Comparison of ENCODE assay signal across 8 cellular contexts in the genomic region with DNA sequence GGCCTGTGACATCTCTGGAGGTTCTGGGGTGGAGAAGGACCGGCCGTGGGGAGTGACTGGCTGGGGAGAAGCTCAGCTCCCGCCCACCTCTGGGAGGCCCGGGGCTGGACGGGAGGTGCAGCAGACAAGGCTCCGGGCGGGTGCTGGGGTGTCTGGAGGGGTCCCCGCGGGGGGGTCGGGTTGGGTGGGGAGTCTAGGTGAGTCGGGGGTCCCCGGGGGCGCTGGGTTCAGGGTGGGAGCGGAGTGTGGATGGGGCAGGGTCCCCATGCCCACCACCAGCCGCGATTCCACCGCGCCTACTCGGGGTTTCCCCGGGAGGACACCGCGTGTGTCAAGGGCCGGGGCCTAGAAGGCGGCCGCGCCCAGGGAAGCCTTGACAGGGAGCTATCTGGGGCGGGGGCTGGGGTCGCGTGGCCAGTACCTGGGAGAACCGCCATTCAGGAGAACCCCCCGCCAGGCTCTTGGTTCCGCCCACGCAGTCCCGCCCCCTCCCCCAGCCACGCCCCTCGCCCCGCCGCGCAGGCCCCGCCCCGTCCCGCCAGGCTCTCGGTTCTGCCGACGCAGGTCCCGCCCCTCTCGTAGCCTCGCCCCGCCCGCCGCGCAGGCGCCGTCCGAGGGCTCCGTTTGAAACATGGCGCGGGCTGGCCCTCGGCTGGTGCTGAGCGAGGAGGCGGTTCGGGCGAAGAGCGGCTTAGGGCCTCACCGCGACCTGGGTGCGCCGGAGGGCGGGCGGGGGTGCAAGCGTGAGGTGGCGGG. TPM values are rescaled to one million over a fixed set of nuclear protein-coding genes. Genes with fewer than 3 reads are reported as not detected.
DNase-seq lines count a peak whose midpoint lies in the region; ATAC-seq, FAIRE-seq and TF ChIP-seq lines count a peak whose summit lies in the region.

A gene with protein sequence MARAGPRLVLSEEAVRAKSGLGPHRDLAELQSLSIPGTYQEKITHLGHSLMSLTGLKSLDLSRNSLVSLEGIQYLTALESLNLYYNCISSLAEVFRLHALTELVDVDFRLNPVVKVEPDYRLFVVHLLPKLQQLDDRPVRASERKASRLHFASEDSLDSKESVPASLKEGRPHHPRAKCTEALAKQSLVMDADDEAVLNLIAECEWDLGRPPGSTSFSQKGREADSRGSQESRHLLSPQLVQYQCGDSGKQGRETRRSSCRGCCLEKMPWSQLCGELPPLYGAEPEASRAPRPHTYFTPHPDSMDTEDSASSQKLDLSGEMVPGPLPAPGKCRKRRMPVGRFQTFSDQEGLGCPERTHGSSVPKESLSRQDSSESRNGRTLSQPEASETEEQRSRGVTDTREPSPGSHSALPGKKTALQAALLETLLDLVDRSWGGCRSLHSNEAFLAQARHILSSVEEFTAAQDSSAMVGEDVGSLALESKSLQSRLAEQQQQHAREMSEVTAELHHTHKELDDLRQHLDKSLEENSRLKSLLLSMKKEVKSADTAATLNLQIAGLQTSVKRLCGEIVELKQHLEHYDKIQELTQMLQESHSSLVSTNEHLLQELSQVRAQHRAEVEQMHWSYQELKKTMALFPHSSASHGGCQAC (plus strand): TSS at position 610 of the 756 bp plus-strand sequence. CDS start 22 bp downstream, at position 632.

- H3K27me3 ChIP-seq in IMR-90 (ENCODE audit: control insufficient read depth, insufficient read depth, low read length) (peaks cover 4% of the 10 kb centered on the region; the same call in 1 of the 2 replicates), PC-3 (ENCODE audit: low read length) (no peaks in the 10 kb centered on the region), esophagus (ENCODE audit: control insufficient read depth in 1 of 2, insufficient read depth in 2 of 2, low read length in 2 of 2) (no peaks in the 10 kb centered on the region), muscle layer of duodenum (ENCODE audit: low read depth, low read length) (peaks cover 5% of the 10 kb centered on the region)

- H3K36me3 ChIP-seq in IMR-90 (ENCODE audit: control insufficient read depth, insufficient read depth, low read length) (no peaks in the 10 kb centered on the region; the same call in 1 of the 2 replicates), PC-3 (ENCODE audit: low read depth, low read length) (peaks cover 13% of the 10 kb centered on the region), esophagus (ENCODE audit: control insufficient read depth in 2 of 2, insufficient read depth in 2 of 2, low read length in 1 of 2) (peaks cover 0 to 2% of the 10 kb centered on the region in 2 donors), muscle layer of duodenum (ENCODE audit: control insufficient read depth in 1 of 2, insufficient read depth in 2 of 2, low read length in 2 of 2) (no peaks in the 10 kb centered on the region)

- no peak for TF ChIP-seq RAD21 in IMR-90 (IDR thresholded peaks at IDR 0.05; ENCODE audit: low read length)

- H3K4me2 ChIP-seq in IMR-90 (ENCODE audit: low read depth, low read length) (peak within 1 kb of the TSS; percentile 95), PC-3 (ENCODE audit: low read length) (peak within 1 kb of the TSS; percentile 90)

- TF ChIP-seq CTCF in D721Med (IDR thresholded peaks at IDR 0.05; ENCODE audit: insufficient read depth, missing control alignments) (no peak), IMR-90 (conservative IDR thresholded peaks at IDR 0.05; ENCODE audit: low read depth, low read length) (no peak), PC-3 (conservative IDR thresholded peaks at IDR 0.05; ENCODE audit: low read depth, low read length) (no peak)

- peak within 1 kb of the TSS in 1 of 2 experiments; percentile 69; a peak in 2 of 4 replicates for H4K8ac ChIP-seq in IMR-90 (ENCODE audit: low read depth in 2 of 2, low read length in 2 of 2)

- dilution Hi-C loops in IMR-90 (cut with HindIII; ENCODE audit: low sequenced_read_pairs, unreplicated experiment) = no loop called here

- H3K4me1 ChIP-seq in IMR-90 (ENCODE audit: control insufficient read depth, insufficient read depth, low read length) (peaks cover 2% of the 10 kb centered on the region; the same call in 1 of the 2 replicates), PC-3 (ENCODE audit: insufficient read depth, low read length) (peaks cover 22% of the 10 kb centered on the region), esophagus (ENCODE audit: control insufficient read depth in 2 of 2, insufficient read depth in 2 of 2, low read length in 1 of 2) (peaks cover 0 to 11% of the 10 kb centered on the region in 2 donors), muscle layer of duodenum (ENCODE audit: control insufficient read depth in 1 of 2, insufficient read depth in 2 of 2, low read length in 2 of 2) (peaks cover 0 to 11% of the 10 kb centered on the region in 2 donors)

- no peak within 1 kb of the TSS for H4K5ac ChIP-seq in IMR-90 (ENCODE audit: low read depth, low read length)

- in situ Hi-C loops in IMR-90 (cut with MboI; ENCODE audit: low sequenced_read_pairs) = no loop called here

- H4K91ac ChIP-seq in IMR-90 (ENCODE audit: insufficient read depth, low read depth, low read length) = no peak within 1 kb of the TSS

- peak; percentile 76 for ATAC-seq in GM21515 (IDR thresholded peaks at IDR 0.05; ENCODE audit: unreplicated experiment)
- ATAC-seq in IMR-90 (ENCODE audit: low read depth) = peak; percentile 98
- peak; percentile 88 for ATAC-seq in PC-3

- no peaks in the 10 kb centered on the region for H4K20me1 ChIP-seq in IMR-90 (ENCODE audit: insufficient read depth, low read length)
- peaks cover 23% of the 10 kb centered on the region for H4K20me1 ChIP-seq in PC-3 (ENCODE audit: low read length)

- FAIRE-seq in D721Med (lab: Jason Lieb, UNC) = no peak

- TF ChIP-seq POLR2A in IMR-90 (IDR thresholded peaks at IDR 0.05; ENCODE audit: low read depth, low read length) = peak; percentile 36; the same call in 1 of the 2 replicates

- peak within 1 kb of the TSS; percentile 71; the same call in 1 of the 2 replicates for H3K9ac ChIP-seq in IMR-90 (ENCODE audit: low read depth, low read length)
- peak within 1 kb of the TSS; percentile 85 for H3K9ac ChIP-seq in PC-3 (ENCODE audit: low read length)

- peaks cover 12 to 19% of the 10 kb centered on the region in 2 experiments; a peak in 3 of 4 replicates for H3K79me1 ChIP-seq in IMR-90 (ENCODE audit: low read depth in 1 of 2, low read length in 2 of 2)

- CTCF ChIA-PET in IMR-90 (lab: Yijun Ruan, JAX) = no interaction called here
- CTCF ChIA-PET in PC-3 (lab: Charles Lee) = no interaction called here

- intact Hi-C loops in IMR-90 (cut with micrococcal nuclease) = loop anchor here (10.0 kb wide), 1 partner anchor 297 kb away; no protein-coding TSS in a partner anchor
- intact Hi-C loops in PC-3 (cut with micrococcal nuclease) = loop anchor here (5.0 to 10.0 kb wide), 4 partner anchors 45 to 167 kb away; partner anchors contain the start of gene EXOC3

- H3K4me3 ChIP-seq in IMR-90 (ENCODE audit: insufficient read depth, low read depth, low read length) (peak within 1 kb of the TSS; percentile 94), PC-3 (ENCODE audit: low read length) (peak within 1 kb of the TSS; percentile 74), esophagus (ENCODE audit: low read depth in 1 of 2, low read length in 2 of 2) (peak within 1 kb of the TSS; percentile 60 to 73), muscle layer of duodenum (ENCODE audit: low read depth in 1 of 2, low read length in 2 of 2) (peak within 1 kb of the TSS; percentile 52 to 91)

- POLR2A ChIA-PET in IMR-90 (lab: Charles Lee; ENCODE audit: unreplicated experiment) (no interaction called here), PC-3 (lab: Charles Lee; ENCODE audit: unreplicated experiment) (no interaction called here)

- no peak within 1 kb of the TSS; the same call in 1 of the 2 replicates for H3K14ac ChIP-seq in IMR-90 (replicated peaks; ENCODE audit: low read depth, low read length)

- H2BK15ac ChIP-seq in IMR-90 (ENCODE audit: low read depth, low read length) = no peak within 1 kb of the TSS

- H2AK9ac ChIP-seq in IMR-90 (replicated peaks; ENCODE audit: low read depth, low read length, poor library complexity) = peak within 1 kb of the TSS; percentile 93

- BruUV-seq in IMR-90 (replicated peaks; lab: Mats Ljungman, UMichigan) (no TSS peak), PC-3 (replicated peaks; lab: Mats Ljungman, UMichigan) (no TSS peak)

- no peak within 1 kb of the TSS for H2BK20ac ChIP-seq in IMR-90 (ENCODE audit: low read depth, low read length)

- H2AFZ ChIP-seq in IMR-90 (replicated peaks; ENCODE audit: low read length, poor library complexity) (peak within 1 kb of the TSS; percentile 98), PC-3 (ENCODE audit: low read length) (peak within 1 kb of the TSS; percentile 86)

- peak within 1 kb of the TSS; percentile 7; the same call in 1 of the 2 replicates for H3K23ac ChIP-seq in IMR-90 (ENCODE audit: low read depth, low read length)

- H2BK120ac ChIP-seq in IMR-90 (ENCODE audit: low read depth, low read length) = no peak within 1 kb of the TSS

- no peaks in the 10 kb centered on the region for H3K9me2 ChIP-seq in PC-3 (replicated peaks; ENCODE audit: low read length)

- peak; percentile 85 for DNase-seq in D721Med (ENCODE audit: insufficient read length, low spot score)
- peak; percentile 76 for DNase-seq in IMR-90
- peak; percentile 88 for DNase-seq in PC-3
- peak; percentile 93 for DNase-seq in activated T-cell treated with anti-CD3 and anti-CD28 coated beads for 48 hours (ENCODE audit: low read depth)
- peak; percentile 96 for DNase-seq in stimulated activated CD8-positive, alpha-beta memory T cell treated with anti-CD3 and anti-CD28 coated beads, Interleukin-4, amount 100 ng/mL, for 48 hours

- 0% methylated on average over 10 of the region's 72 CpGs; no CpG with 5 or more reads in 1 of the 2 experiments for WGBS in IMR-90 (ENCODE audit: extremely low coverage in 2 of 2, insufficient read length in 1 of 2), 2 experiments
- WGBS in esophagus, 2 donors = 1 to 2% methylated on average over 62 to 72 of the region's 72 CpGs

- H3K18ac ChIP-seq in IMR-90 (ENCODE audit: low read depth, low read length) = no peak within 1 kb of the TSS

- no peaks in the 10 kb centered on the region for H3F3A ChIP-seq in PC-3 (ENCODE audit: low read length, unreplicated experiment)

- H3K9me1 ChIP-seq in IMR-90 (ENCODE audit: insufficient read depth, low read length) = peaks cover 5% of the 10 kb centered on the region

- H3K56ac ChIP-seq in IMR-90 (ENCODE audit: extremely low read depth, insufficient read depth, low read length) = no peak within 1 kb of the TSS

- H2AK5ac ChIP-seq in IMR-90 (ENCODE audit: low read depth, low read length) = no peak within 1 kb of the TSS

- H3K79me2 ChIP-seq in PC-3 (ENCODE audit: low read length) = peaks cover 46% of the 10 kb centered on the region

- no peaks in the 10 kb centered on the region for H3K9me3 ChIP-seq in IMR-90 (ENCODE audit: control insufficient read depth, insufficient read depth, low read length)
- H3K9me3 ChIP-seq in PC-3 (ENCODE audit: low read length) = no peaks in the 10 kb centered on the region
- H3K9me3 ChIP-seq in esophagus (ENCODE audit: control insufficient read depth in 2 of 2, insufficient read depth in 1 of 2, low read depth in 1 of 2, low read length in 1 of 2) = no peaks in the 10 kb centered on the region
- no peaks in the 10 kb centered on the region for H3K9me3 ChIP-seq in muscle layer of duodenum (ENCODE audit: control insufficient read depth in 1 of 2, low read length in 2 of 2)

- H2BK5ac ChIP-seq in IMR-90 (ENCODE audit: low read depth, low read length, poor library complexity, severe bottlenecking) = no peak within 1 kb of the TSS

- H3K27ac ChIP-seq in IMR-90 (ENCODE audit: insufficient read depth, low read length) (peak within 1 kb of the TSS; percentile 55; the same call in 1 of the 2 replicates), PC-3 (ENCODE audit: low read length) (no peak within 1 kb of the TSS), esophagus (ENCODE audit: low read depth in 2 of 2, low read length in 1 of 2) (peak within 1 kb of the TSS; percentile 66 to 70), muscle layer of duodenum (ENCODE audit: low read length) (no peak within 1 kb of the TSS)

- H3K4ac ChIP-seq in IMR-90 (ENCODE audit: low read depth, low read length) = no peak within 1 kb of the TSS

RNA-seq across cellular contexts. Expression of the gene that starts here (rescaled TPM):
- total RNA-seq in IMR-90 (2012; rRNA removed) (2.8 and 2.9 TPM in 2 replicates), PC-3 (2014; rRNA removed) (17.3 and 23.6 TPM in 2 replicates)
- polyA plus RNA-seq in IMR-90 (2012; rRNA removed) (4.3 and 5.2 TPM in 2 replicates), esophagus (1 to 10 TPM; 3.1 to 7.0 TPM)
- 1.8 and 3.9 TPM in 2 replicates for polyA plus RNA-seq in IMR-90 (2012; cell fraction: cytosol; rRNA removed)
- 8.1 and 8.8 TPM in 2 replicates for polyA plus RNA-seq in IMR-90 (2012; cell fraction: nucleus; rRNA removed; ENCODE audit: low replicate concordance)

Comparison
In these comparisons a context has a peak if more than half of its experiments do, and no peak if none do; other contexts are left out.
1. H3K27ac ChIP-seq: peak in IMR-90 (single experiment) and esophagus (2 of 2); none in PC-3 (single experiment) and muscle layer of duodenum (single experiment).
2. Peak in every context shown above with its lines, with median percentiles within 50 percentile points of each other: DNase-seq, ATAC-seq and H3K4me3 ChIP-seq.